ENCODE assay signal across 8 cellular contexts in the genomic region with DNA sequence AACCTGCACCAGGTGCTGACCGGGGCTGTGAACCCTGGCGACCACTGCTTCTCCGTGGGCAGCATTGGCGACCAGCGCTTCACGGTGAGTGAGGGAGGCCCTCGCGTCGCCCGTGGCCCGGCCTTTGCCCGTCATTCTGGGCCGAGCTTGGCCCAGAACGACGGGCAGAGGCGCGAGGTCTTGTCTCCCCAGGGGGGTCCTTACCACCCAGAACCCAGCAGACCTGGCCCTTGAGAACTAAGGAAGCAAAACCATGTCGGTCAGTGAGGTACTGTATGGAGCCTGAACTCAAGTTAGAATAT. TPM values are rescaled to one million over a fixed set of nuclear protein-coding genes. Genes with fewer than 3 reads are reported as not detected.
DNase-seq lines count a peak whose midpoint lies in the region; ATAC-seq and TF ChIP-seq lines count a peak whose summit lies in the region.

No MANE protein-coding gene starts in this region.

- H3K18ac ChIP-seq in IMR-90 (ENCODE audit: low read depth, low read length) = peak overlapping the region; percentile 36

- no peaks in the 10 kb centered on the region for H3K9me1 ChIP-seq in IMR-90 (ENCODE audit: insufficient read depth, low read length)

- H3K36me3 ChIP-seq in ACC112 (ENCODE audit: insufficient read depth, low read length) (no peaks in the 10 kb centered on the region), IMR-90 (ENCODE audit: control insufficient read depth, insufficient read depth, low read length) (no peaks in the 10 kb centered on the region)

- H3K4me3 ChIP-seq in ACC112 (ENCODE audit: low read depth, low read length) = peak overlapping the region; percentile 93
- peak overlapping the region; percentile 98 for H3K4me3 ChIP-seq in IMR-90 (ENCODE audit: insufficient read depth, low read depth, low read length)

- no peak overlapping the region for H2BK15ac ChIP-seq in IMR-90 (ENCODE audit: low read depth, low read length)

- dilution Hi-C loops in IMR-90 (cut with HindIII; ENCODE audit: low sequenced_read_pairs, unreplicated experiment) = no loop called here

- peak overlapping the region; percentile 46 for H2BK120ac ChIP-seq in IMR-90 (ENCODE audit: low read depth, low read length)

- peak overlapping the region; percentile 71 for H3K4ac ChIP-seq in IMR-90 (ENCODE audit: low read depth, low read length)

- H2BK20ac ChIP-seq in IMR-90 (ENCODE audit: low read depth, low read length) = no peak overlapping the region

- POLR2A ChIA-PET in IMR-90 (lab: Charles Lee; ENCODE audit: unreplicated experiment) = no interaction called here

- H2AK9ac ChIP-seq in IMR-90 (replicated peaks; ENCODE audit: low read depth, low read length, poor library complexity) = peak overlapping the region; percentile 84

- H2AFZ ChIP-seq in ACC112 (ENCODE audit: low read length, unreplicated experiment) (peak overlapping the region; percentile 64), IMR-90 (replicated peaks; ENCODE audit: low read length, poor library complexity) (peak overlapping the region; percentile 100)

- H3K27ac ChIP-seq in ACC112 (ENCODE audit: low read depth, low read length) (peak overlapping the region; percentile 62), IMR-90 (ENCODE audit: insufficient read depth, low read length) (peak overlapping the region; percentile 87)

- peaks cover 12% of the 10 kb centered on the region for H3K4me1 ChIP-seq in ACC112 (ENCODE audit: control insufficient read depth, insufficient read depth, low read length, unreplicated experiment)
- H3K4me1 ChIP-seq in IMR-90 (ENCODE audit: control insufficient read depth, insufficient read depth, low read length) = no peaks in the 10 kb centered on the region

- peak; percentile 2 for DNase-seq in IMR-90
- no peak for DNase-seq in central memory CD8-positive, alpha-beta T cell (ENCODE audit: low spot score in 2 of 2)
- peak; percentile 32 for DNase-seq in midbrain (lab: John Stamatoyannopoulos, UW)
- no peak for DNase-seq in hippocampal formation (lab: John Stamatoyannopoulos, UW)
- no peak for DNase-seq in NCI-H187 (lab: John Stamatoyannopoulos, UW)
- no peak for DNase-seq in effector CD8-positive, alpha-beta T cell (lab: John Stamatoyannopoulos, UW)

- WGBS in IMR-90 (ENCODE audit: extremely low coverage in 2 of 2, insufficient read length in 1 of 2), 2 experiments = 0% methylated on average over 1 of the region's 18 CpGs; no CpG with 5 or more reads in 1 of the 2 experiments

- CTCF ChIA-PET in IMR-90 (lab: Yijun Ruan, JAX) = interaction anchor here (0.6 kb wide), 2 partner anchors 347 to 447 kb away, joined by 3 read pairs; no protein-coding TSS in a partner anchor

- no peaks in the 10 kb centered on the region for H3K27me3 ChIP-seq in ACC112 (ENCODE audit: insufficient read depth, low read length)
- no peaks in the 10 kb centered on the region for H3K27me3 ChIP-seq in IMR-90 (ENCODE audit: control insufficient read depth, insufficient read depth, low read length)

- H4K20me1 ChIP-seq in IMR-90 (ENCODE audit: insufficient read depth, low read length) = no peaks in the 10 kb centered on the region

- H3K4me2 ChIP-seq in IMR-90 (ENCODE audit: low read depth, low read length) = peak overlapping the region; percentile 94

- in situ Hi-C loops in IMR-90 (cut with MboI; ENCODE audit: low sequenced_read_pairs) = no loop called here

- H2AK5ac ChIP-seq in IMR-90 (ENCODE audit: low read depth, low read length) = no peak overlapping the region

- peak; percentile 14 for ATAC-seq in GM19035 (IDR thresholded peaks at IDR 0.05; ENCODE audit: unreplicated experiment)
- peak; percentile 4 for ATAC-seq in IMR-90 (ENCODE audit: low read depth)
- no peak for ATAC-seq in central memory CD8-positive, alpha-beta T cell (replicated peaks; ENCODE audit: extremely low read depth, poor library complexity, severe bottlenecking)

- H4K91ac ChIP-seq in IMR-90 (ENCODE audit: insufficient read depth, low read depth, low read length) = peak overlapping the region; percentile 75; the same call in 1 of the 2 replicates

- peak overlapping the region; percentile 97 for H3K4me3 Mint-ChIP-seq in central memory CD8-positive, alpha-beta T cell

- peak overlapping the region; percentile 73 to 79; a peak in 2 of 4 replicates for H4K8ac ChIP-seq in IMR-90 (ENCODE audit: low read depth in 2 of 2, low read length in 2 of 2)

- no peaks in the 10 kb centered on the region for H3K27me3 Mint-ChIP-seq in central memory CD8-positive, alpha-beta T cell

- peak overlapping the region; percentile 66; the same call in 1 of the 2 replicates for H3K56ac ChIP-seq in IMR-90 (ENCODE audit: extremely low read depth, insufficient read depth, low read length)

- H4K5ac ChIP-seq in IMR-90 (ENCODE audit: low read depth, low read length) = peak overlapping the region; percentile 87

- TF ChIP-seq CTCF in IMR-90 (conservative IDR thresholded peaks at IDR 0.05; ENCODE audit: low read depth, low read length) = no peak

- BruUV-seq in IMR-90 (replicated peaks; lab: Mats Ljungman, UMichigan) = no TSS peak

- H3K9me3 ChIP-seq in IMR-90 (ENCODE audit: control insufficient read depth, insufficient read depth, low read length) = no peaks in the 10 kb centered on the region

- H3K79me1 ChIP-seq in IMR-90 (ENCODE audit: low read depth in 1 of 2, low read length in 2 of 2) = peaks cover 0 to 14% of the 10 kb centered on the region in 2 experiments; a peak in 2 of 4 replicates

- H3K14ac ChIP-seq in IMR-90 (replicated peaks; ENCODE audit: low read depth, low read length) = peak overlapping the region; percentile 72

- H3K27ac Mint-ChIP-seq in central memory CD8-positive, alpha-beta T cell (ENCODE audit: low read depth) = peak overlapping the region; percentile 99

- TF ChIP-seq RAD21 in IMR-90 (IDR thresholded peaks at IDR 0.05; ENCODE audit: low read length) = no peak

- no peak for TF ChIP-seq POLR2A in IMR-90 (IDR thresholded peaks at IDR 0.05; ENCODE audit: low read depth, low read length)

- no peaks in the 10 kb centered on the region for H3K9me3 Mint-ChIP-seq in central memory CD8-positive, alpha-beta T cell

- intact Hi-C loops in IMR-90 (cut with micrococcal nuclease) = no loop called here

- H3K4me1 Mint-ChIP-seq in central memory CD8-positive, alpha-beta T cell = peaks cover 36% of the 10 kb centered on the region

- H3K9ac ChIP-seq in IMR-90 (ENCODE audit: low read depth, low read length) = peak overlapping the region; percentile 94

- H3K79me2 ChIP-seq in ACC112 (ENCODE audit: control insufficient read depth, insufficient read depth, low read length, unreplicated experiment) = peaks cover 43% of the 10 kb centered on the region

- H3K36me3 Mint-ChIP-seq in central memory CD8-positive, alpha-beta T cell (ENCODE audit: insufficient read depth) = peaks cover 13% of the 10 kb centered on the region

- peak overlapping the region; percentile 89; the same call in 1 of the 2 replicates for H3K23ac ChIP-seq in IMR-90 (ENCODE audit: low read depth, low read length)

- H2BK5ac ChIP-seq in IMR-90 (ENCODE audit: low read depth, low read length, poor library complexity, severe bottlenecking) = peak overlapping the region; percentile 66

TF ChIP-seq in IMR-90, 13 proteins besides CTCF, POLR2A, EP300 and RAD21:
- TF ChIP-seq MAFK (IDR thresholded peaks at IDR 0.05; ENCODE audit: low read depth, low read length) (no peak), RFX5 (IDR thresholded peaks at IDR 0.05; ENCODE audit: low read depth, low read length) (no peak)

RNA-seq across cellular contexts. Expression of a gene that starts 0.6 kb away (rescaled TPM):
- total RNA-seq in IMR-90 (2012; rRNA removed) = 21.5 and 38.0 TPM in 2 replicates
- polyA plus RNA-seq in IMR-90 (2012; rRNA removed) = 6.6 and 8.1 TPM in 2 replicates
- polyA plus RNA-seq in IMR-90 (2012; cell fraction: cytosol; rRNA removed) = 0.99 and 1.6 TPM in 2 replicates
- 1.4 and 12.8 TPM in 2 replicates for polyA plus RNA-seq in IMR-90 (2012; cell fraction: nucleus; rRNA removed; ENCODE audit: low replicate concordance)

Comparison
In these comparisons a context has a peak if more than half of its experiments do, and no peak if none do; other contexts are left out.
1. DNase-seq: peak in IMR-90 (single experiment) and midbrain (single experiment); none in central memory CD8-positive, alpha-beta T cell (0 of 2), hippocampal formation (0 of 2), NCI-H187 (0 of 2) and effector CD8-positive, alpha-beta T cell (single experiment).